ENCODE assay signal across 20 cellular contexts in genomic region chr2:196510246-196510645, GRCh38.
"Had no signal": no experiment of that assay in that cellular context is flagged by ENCODE, and none has a peak within 500 bp of the region (broad histone marks: within the 10 kb centered on the region; RNA-seq: fewer than 3 reads in every experiment).

No MANE protein-coding gene starts in this region.

- DNase-seq: activated CD4-positive, alpha-beta T cell treated with anti-CD3 and anti-CD28 coated beads for 48 hours; activated CD4-positive, alpha-beta T cell treated with anti-CD3 and anti-CD28 coated beads, Interleukin-2, amount 50 U/mL, for 4 hours; activated CD8-positive, alpha-beta memory T cell treated with anti-CD3 and anti-CD28 coated beads, Interleukin-2, amount 50 U/mL, for 48 hours; activated CD8-positive, alpha-beta T cell treated with anti-CD3 and anti-CD28 coated beads, Interleukin-2, amount 10 ng/mL, durations not matched to agents 7 days and 5 days; activated naive CD4-positive, alpha-beta T cell treated with anti-CD3 and anti-CD28 coated beads, Interleukin-2, amount 50 U/mL, for 16 hours; activated naive CD8-positive, alpha-beta T cell treated with anti-CD3 and anti-CD28 coated beads, Interleukin-2, amount 10 ng/mL, durations not matched to agents 7 days and 5 days; activated T-cell treated with anti-CD3 and anti-CD28 coated beads, Interleukin-2, amount 50 U/mL, for 1 hour; adrenal gland; anterior cingulate cortex; Karpas-422; MM.1S; NCI-H1105; NCI-H1436; NCI-H1694 treated with DMSO at 0.1 percent for 48 hours; NCI-H2029 treated with DMSO at 0.1 percent for 48 hours; NCI-H446; SHP77 treated with DMSO at 0.1 percent for 48 hours had no signal

- ATAC-seq: activated CD4-positive, CD25-positive, alpha-beta regulatory T cell treated with anti-CD3 and anti-CD28 coated beads, Interleukin-2, amount 50 U/mL, for 24 hours; activated CD8-positive, alpha-beta T cell treated with anti-CD3 and anti-CD28 coated beads, Interleukin-2, amount 10 ng/mL, durations not matched to agents 7 days and 5 days had no signal

- H3K27ac ChIP-seq: adrenal gland had no signal

- H3K27me3 ChIP-seq: adrenal gland had no signal

- H3K9me3 Mint-ChIP-seq: activated naive CD8-positive, alpha-beta T cell treated with anti-CD3 and anti-CD28 coated beads, Interleukin-2, amount 10 ng/mL, durations not matched to agents 7 days and 5 days; T-helper 1 cell treated with Interleukin-12 subunit alpha and Interleukin-12 subunit beta and Interleukin-4 antibody, amounts not matched to agents 30 μg/mL and 1 μg/mL, for 36 hours had no signal

- H3K4me3 Mint-ChIP-seq: activated CD8-positive, alpha-beta T cell treated with anti-CD3 and anti-CD28 coated beads, Interleukin-2, amount 10 ng/mL, durations not matched to agents 7 days and 5 days; activated naive CD8-positive, alpha-beta T cell treated with anti-CD3 and anti-CD28 coated beads, Interleukin-2, amount 10 ng/mL, durations not matched to agents 7 days and 5 days; T-helper 1 cell treated with Interleukin-12 subunit alpha and Interleukin-12 subunit beta and Interleukin-4 antibody, amounts not matched to agents 30 μg/mL and 1 μg/mL, for 36 hours had no signal

- H3K4me1 Mint-ChIP-seq: activated naive CD8-positive, alpha-beta T cell treated with anti-CD3 and anti-CD28 coated beads, Interleukin-2, amount 10 ng/mL, durations not matched to agents 7 days and 5 days had no signal

- FAIRE-seq: RCC 7860 had no signal

- H3K27ac Mint-ChIP-seq: activated CD8-positive, alpha-beta T cell treated with anti-CD3 and anti-CD28 coated beads, Interleukin-2, amount 10 ng/mL, durations not matched to agents 7 days and 5 days; activated naive CD8-positive, alpha-beta T cell treated with anti-CD3 and anti-CD28 coated beads, Interleukin-2, amount 10 ng/mL, durations not matched to agents 7 days and 5 days; T-helper 1 cell treated with Interleukin-12 subunit alpha and Interleukin-12 subunit beta and Interleukin-4 antibody, amounts not matched to agents 30 μg/mL and 1 μg/mL, for 36 hours had no signal

- H3K36me3 ChIP-seq: adrenal gland had no signal

- H3K4me1 ChIP-seq: adrenal gland had no signal

- H3K4me3 ChIP-seq: adrenal gland had no signal

- H3K9me3 ChIP-seq: adrenal gland had no signal

- H3K36me3 Mint-ChIP-seq: activated naive CD8-positive, alpha-beta T cell treated with anti-CD3 and anti-CD28 coated beads, Interleukin-2, amount 10 ng/mL, durations not matched to agents 7 days and 5 days had no signal
